In genomic region chr19:58304748-58305064, GRCh38 we compare ENCODE assay signal across 6 cellular contexts. TPM values are rescaled to one million over a fixed set of nuclear protein-coding genes. Genes with fewer than 3 reads are reported as not detected.
DNase-seq lines count a peak whose midpoint lies in the region; TF ChIP-seq lines count a peak whose summit lies in the region.

No MANE protein-coding gene starts in this region.

- TF ChIP-seq POLR2A in suprapubic skin (IDR thresholded peaks at IDR 0.05) = no peak

- DNase-seq in A673 (ENCODE audit: low spot score) (no peak), fibroblast of the aortic adventitia (ENCODE audit: low read depth) (no peak), suprapubic skin (ENCODE audit: low spot score in 2 of 2) (no peak), NCI-H1417 (lab: John Stamatoyannopoulos, UW) (no peak), iPS-NIHi7 (ENCODE audit: extremely low spot score) (no peak)

- BruUV-seq in A673 (replicated peaks; lab: Mats Ljungman, UMichigan) = no TSS peak

- WGBS in HUES64 = 22% methylated on average over 6 of the region's 7 CpGs
- 14% methylated on average over 7 of the region's 7 CpGs for WGBS in suprapubic skin

- H3K27ac ChIP-seq in A673 (ENCODE audit: low read depth, low read length, poor library complexity, severe bottlenecking) (peak overlapping the region; percentile 87), HUES64 (ENCODE audit: low read depth, low read length) (no peak overlapping the region), suprapubic skin (peak overlapping the region; percentile 55)

- H3K9ac ChIP-seq in HUES64 (ENCODE audit: low read depth, low read length) = no peak overlapping the region

- CTCF ChIA-PET in A673 (lab: Charles Lee) = interaction anchor here (0.6 kb wide), 1 partner anchor 209 kb away, joined by 4 read pairs; no protein-coding TSS in a partner anchor

- H3K27me3 ChIP-seq in A673 (replicated peaks; ENCODE audit: insufficient read depth, low read depth, low read length, poor library complexity) = no peaks in the 10 kb centered on the region
- H3K27me3 ChIP-seq in HUES64 (ENCODE audit: insufficient read depth, low read length) = no peaks in the 10 kb centered on the region
- no peaks in the 10 kb centered on the region for H3K27me3 ChIP-seq in suprapubic skin

- POLR2A ChIA-PET in A673 (lab: Charles Lee; ENCODE audit: low non-redundant PET) = interaction anchor here (0.6 kb wide), 1 partner anchor 31 kb away, joined by 3 read pairs; no protein-coding TSS in a partner anchor

- intact Hi-C loops in A673 (cut with micrococcal nuclease; ENCODE audit: unreplicated experiment) = loop anchor here (2.0 kb wide), 2 partner anchors 26 to 76 kb away; partner anchors contain the start of genes ZNF8 and ZNF837

- no peak for TF ChIP-seq EP300 in suprapubic skin (IDR thresholded peaks at IDR 0.05)

- H3K4me1 ChIP-seq in A673 (ENCODE audit: insufficient read depth, low read length, poor library complexity, severe bottlenecking) (peaks cover 8% of the 10 kb centered on the region), HUES64 (ENCODE audit: insufficient read depth, low read length) (peaks cover 5% of the 10 kb centered on the region; the same call in 1 of the 2 replicates), suprapubic skin (peaks cover 20% of the 10 kb centered on the region)

- H3K4me3 ChIP-seq in A673 (ENCODE audit: low read depth, low read length, poor library complexity, severe bottlenecking) = peak overlapping the region; percentile 83
- peak overlapping the region; percentile 75 for H3K4me3 ChIP-seq in HUES64 (ENCODE audit: low read length)
- peak overlapping the region; percentile 56 for H3K4me3 ChIP-seq in fibroblast of the aortic adventitia (ENCODE audit: low read depth, low read length)
- H3K4me3 ChIP-seq in suprapubic skin = peak overlapping the region; percentile 86

- TF ChIP-seq CTCF in A673 (conservative IDR thresholded peaks at IDR 0.05; ENCODE audit: low read depth, low read length) (no peak), fibroblast of the aortic adventitia (IDR thresholded peaks at IDR 0.05; ENCODE audit: insufficient read depth, low read length) (no peak), suprapubic skin (IDR thresholded peaks at IDR 0.05) (no peak)

- peaks cover 38% of the 10 kb centered on the region for H3K36me3 ChIP-seq in A673 (ENCODE audit: insufficient read depth, low read length, poor library complexity, severe bottlenecking)
- H3K36me3 ChIP-seq in HUES64 (ENCODE audit: insufficient read depth, low read length) = peaks cover 53% of the 10 kb centered on the region
- peaks cover 41% of the 10 kb centered on the region for H3K36me3 ChIP-seq in suprapubic skin

- H3K9me3 ChIP-seq in A673 (ENCODE audit: low read depth, low read length, poor library complexity, severe bottlenecking) = no peaks in the 10 kb centered on the region
- H3K9me3 ChIP-seq in HUES64 (ENCODE audit: insufficient read depth, low read depth, low read length) = no peaks in the 10 kb centered on the region
- H3K9me3 ChIP-seq in suprapubic skin = no peaks in the 10 kb centered on the region

RNA-seq across cellular contexts. Expression of gene ERVK3-1, which starts 0.5 kb away (rescaled TPM):
- total RNA-seq in A673 (2021) (57.8 and 77.1 TPM in 2 replicates), fibroblast of the aortic adventitia (ENCODE audit: low replicate concordance) (33.2 and 41.1 TPM in 2 replicates), suprapubic skin (10 to 100 TPM; 36.9 to 70.3 (median 42.1) TPM)
- 39.8 TPM for polyA plus RNA-seq in HUES64 (2013, experiment 1 of 2)
- polyA plus RNA-seq in HUES64 (2013, experiment 2 of 2) = 38.5 TPM

RNA-seq across cellular contexts. Expression of gene ZSCAN22, which starts 22.1 kb away (rescaled TPM):
- total RNA-seq in A673 (2021) (3.2 and 4.2 TPM in 2 replicates), fibroblast of the aortic adventitia (ENCODE audit: low replicate concordance) (2.9 and 4.1 TPM in 2 replicates), suprapubic skin (1 to 10 TPM; 4.3 to 7.6 (median 5.6) TPM)
- 1.7 TPM for polyA plus RNA-seq in HUES64 (2013, experiment 1 of 2)
- polyA plus RNA-seq in HUES64 (2013, experiment 2 of 2) = 2.0 TPM

RNA-seq across cellular contexts. Expression of gene ZNF8, which starts 26.0 kb away (rescaled TPM):
- total RNA-seq in A673 (2021) = 11.9 and 12.5 TPM in 2 replicates
- polyA plus RNA-seq in HUES64 (2013, experiment 1 of 2) = 5.4 TPM
- 6.7 TPM for polyA plus RNA-seq in HUES64 (2013, experiment 2 of 2)
- 5.1 and 7.6 TPM in 2 replicates for total RNA-seq in fibroblast of the aortic adventitia (ENCODE audit: low replicate concordance)
- 10 to 100 TPM in 1 of 4 donors, 1 to 10 TPM in 3; 8.3 to 15.6 (median 8.7) TPM for total RNA-seq in suprapubic skin

RNA-seq across cellular contexts. Expression of gene A1BG, which starts 48.6 kb away (rescaled TPM):
- 15.2 and 18.2 TPM in 2 replicates for total RNA-seq in A673 (2021)
- 12.4 TPM for polyA plus RNA-seq in HUES64 (2013, experiment 1 of 2)
- polyA plus RNA-seq in HUES64 (2013, experiment 2 of 2) = 16.7 TPM
- total RNA-seq in fibroblast of the aortic adventitia (ENCODE audit: low replicate concordance) = 6.8 TPM in 1 of 2 replicates, not detected in the other
- total RNA-seq in suprapubic skin = 10 to 100 TPM in 2 of 4 donors, 1 to 10 TPM in 2; 1.0 to 14.9 (median 8.1) TPM

RNA-seq across cellular contexts. Expression of gene ZNF497, which starts 57.8 kb away (rescaled TPM):
- 2.6 and 3.4 TPM in 2 replicates for total RNA-seq in A673 (2021)
- 1.8 TPM for polyA plus RNA-seq in HUES64 (2013, experiment 1 of 2)
- 1.3 TPM for polyA plus RNA-seq in HUES64 (2013, experiment 2 of 2)
- total RNA-seq in fibroblast of the aortic adventitia (ENCODE audit: low replicate concordance) = 0.98 and 1.1 TPM in 2 replicates
- 1 to 10 TPM; 2.4 to 4.8 (median 3.4) TPM for total RNA-seq in suprapubic skin
